Comparison of ENCODE assay signal across 18 cellular contexts in genomic region chr11:61910473-61911123, GRCh38. TPM values are rescaled to one million over a fixed set of nuclear protein-coding genes. Genes with fewer than 3 reads are reported as not detected.
A peak's percentile ranks its signal among the peaks of the same experiment; 100 is the strongest.
DNase-seq lines count a peak whose midpoint lies in the region; ATAC-seq and TF ChIP-seq lines count a peak whose summit lies in the region.
"Had no signal": no experiment of that assay in that cellular context is flagged by ENCODE, and none has a peak within 500 bp of the region (broad histone marks: within the 10 kb centered on the region; RNA-seq: fewer than 3 reads in every experiment).

No MANE protein-coding gene starts in this region.

- H3K9ac ChIP-seq in PC-3 (ENCODE audit: low read length) = no peak overlapping the region

- no peaks in the 10 kb centered on the region for H4K20me1 ChIP-seq in PC-3 (ENCODE audit: low read length)

- no peak for DNase-seq in PC-3
- DNase-seq in esophagus muscularis mucosa (ENCODE audit: extremely low spot score) = no peak
- DNase-seq in lower lobe of right lung = peak; percentile 13
- DNase-seq in spleen = peak; percentile 63
- DNase-seq in activated naive CD4-positive, alpha-beta T cell (lab: John Stamatoyannopoulos, UW) = no peak
- DNase-seq: activated CD4-positive, alpha-beta T cell treated with anti-CD3 and anti-CD28 coated beads, Interleukin-2, amount 50 U/mL, for 48 hours; activated CD4-positive, CD25-positive, alpha-beta regulatory T cell; activated CD8-positive, alpha-beta memory T cell treated with anti-CD3 and anti-CD28 coated beads, Interleukin-2, amount 50 U/mL, for 48 hours; activated effector memory CD4-positive, alpha-beta T cell treated with Interleukin-2 at 50 U/mL for 16 hours; brain microvascular endothelial cell; cortex of kidney; HFFc6; KG1; mammary epithelial cell; NCI-H1694; NCI-H748 treated with DMSO at 0.1 percent for 48 hours had no signal

- H3K79me2 ChIP-seq in PC-3 (ENCODE audit: low read length) = no peaks in the 10 kb centered on the region

- H3K36me3 ChIP-seq in PC-3 (ENCODE audit: low read depth, low read length) = no peaks in the 10 kb centered on the region
- peaks cover 13 to 25% (median 23%) of the 10 kb centered on the region in 4 donors for H3K36me3 ChIP-seq in esophagus muscularis mucosa
- peaks cover 18% of the 10 kb centered on the region for H3K36me3 ChIP-seq in lower lobe of right lung
- peaks cover 0 to 29% (median 10%) of the 10 kb centered on the region in 6 donors for H3K36me3 ChIP-seq in spleen
- H3K36me3 ChIP-seq: brain microvascular endothelial cell had no signal

- H3K4me1 ChIP-seq in PC-3 (ENCODE audit: insufficient read depth, low read length) (no peaks in the 10 kb centered on the region), esophagus muscularis mucosa (peaks cover 11 to 77% (median 73%) of the 10 kb centered on the region in 4 donors), lower lobe of right lung (peaks cover 25% of the 10 kb centered on the region), spleen (peaks cover 0 to 65% (median 38%) of the 10 kb centered on the region in 6 donors)

- H3K9me2 ChIP-seq in PC-3 (replicated peaks; ENCODE audit: low read length) = no peaks in the 10 kb centered on the region

- no peak overlapping the region for H3K4me3 ChIP-seq in PC-3 (ENCODE audit: low read length)
- no peak overlapping the region for H3K4me3 ChIP-seq in esophagus muscularis mucosa
- H3K4me3 ChIP-seq in lower lobe of right lung = no peak overlapping the region
- no peak overlapping the region for H3K4me3 ChIP-seq in spleen

- H3K27me3 ChIP-seq in PC-3 (ENCODE audit: low read length) = no peaks in the 10 kb centered on the region
- H3K27me3 ChIP-seq in esophagus muscularis mucosa = no peaks in the 10 kb centered on the region
- no peaks in the 10 kb centered on the region for H3K27me3 ChIP-seq in lower lobe of right lung (ENCODE audit: low read depth)
- peaks cover 0 to 8% (median 0%) of the 10 kb centered on the region in 7 donors for H3K27me3 ChIP-seq in spleen (replicated peaks in 1 of 7)
- H3K27me3 ChIP-seq: brain microvascular endothelial cell had no signal

- ATAC-seq in PC-3 (no peak), lower lobe of right lung (no peak), GM19035 (IDR thresholded peaks at IDR 0.05; ENCODE audit: unreplicated experiment) (no peak), GM18861 (IDR thresholded peaks at IDR 0.05; ENCODE audit: unreplicated experiment) (no peak)

- CTCF ChIA-PET in PC-3 (lab: Charles Lee) = no interaction called here

- TF ChIP-seq EP300 in esophagus muscularis mucosa (IDR thresholded peaks at IDR 0.05) = no peak

- H3F3A ChIP-seq in PC-3 (ENCODE audit: low read length, unreplicated experiment) = no peaks in the 10 kb centered on the region

- no peaks in the 10 kb centered on the region for H3K9me3 ChIP-seq in PC-3 (ENCODE audit: low read length)
- H3K9me3 ChIP-seq in esophagus muscularis mucosa = no peaks in the 10 kb centered on the region
- H3K9me3 ChIP-seq in lower lobe of right lung = no peaks in the 10 kb centered on the region
- no peaks in the 10 kb centered on the region for H3K9me3 ChIP-seq in spleen

- TF ChIP-seq POLR2A in esophagus muscularis mucosa (IDR thresholded peaks at IDR 0.05; ENCODE audit: low read depth) = no peak
- TF ChIP-seq POLR2A in spleen (IDR thresholded peaks at IDR 0.05) = no peak

- POLR2A ChIA-PET in PC-3 (lab: Charles Lee; ENCODE audit: unreplicated experiment) = no interaction called here

- TF ChIP-seq CTCF in PC-3 (conservative IDR thresholded peaks at IDR 0.05; ENCODE audit: low read depth, low read length) (peak; percentile 15; the same call in 1 of the 2 replicates), esophagus muscularis mucosa (IDR thresholded peaks at IDR 0.05) (no peak), lower lobe of right lung (IDR thresholded peaks at IDR 0.05) (no peak), spleen (IDR thresholded peaks at IDR 0.05 in 8 of 11, conservative IDR thresholded peaks at IDR 0.05 in 3 of 11) (no peak)

- 63% methylated on average over 5 of the region's 5 CpGs for WGBS in esophagus muscularis mucosa
- 76 to 93% (median 80%) methylated on average over 4 to 5 of the region's 5 CpGs for WGBS in spleen, 5 donors

- no peak overlapping the region for H3K4me2 ChIP-seq in PC-3 (ENCODE audit: low read length)

- BruUV-seq in PC-3 (replicated peaks; lab: Mats Ljungman, UMichigan) = no TSS peak

- intact Hi-C loops in PC-3 (cut with micrococcal nuclease) (no loop called here), esophagus muscularis mucosa (cut with DNase I) (no loop called here), lower lobe of right lung (cut with DNase I) (no loop called here), spleen (cut with DNase I; ENCODE audit: low total_unique reads) (no loop called here)

- H3K27ac ChIP-seq in PC-3 (ENCODE audit: low read length) = no peak overlapping the region
- peak overlapping the region in 3 of 4 donors; percentile 23 to 57 (median 33) for H3K27ac ChIP-seq in esophagus muscularis mucosa (replicated peaks in 1 of 4)
- H3K27ac ChIP-seq in lower lobe of right lung = no peak overlapping the region
- H3K27ac ChIP-seq in spleen = peak overlapping the region in 4 of 8 donors; percentile 35 to 73 (median 58)
- H3K27ac ChIP-seq: brain microvascular endothelial cell had no signal

- no peak overlapping the region for H2AFZ ChIP-seq in PC-3 (ENCODE audit: low read length)

RNA-seq across cellular contexts. Expression of gene RAB3IL1, which starts 6.8 kb away (rescaled TPM):
- total RNA-seq in PC-3 (2014; rRNA removed) (6.6 and 7.9 TPM in 2 replicates), esophagus muscularis mucosa (10 to 100 TPM; 14.0 to 31.5 (median 14.2) TPM), lower lobe of right lung (11.4 TPM), spleen (10 to 100 TPM; 34.3 to 57.1 (median 39.5) TPM)
- polyA plus RNA-seq in spleen = 10 to 100 TPM in 2 of 3 donors, 1 to 10 TPM in 1; 6.5 to 17.6 (median 14.1) TPM

RNA-seq across cellular contexts. Expression of gene FADS3, which starts 19.3 kb away (rescaled TPM):
- total RNA-seq in PC-3 (2014; rRNA removed) (67.9 and 119 TPM in 2 replicates), esophagus muscularis mucosa (100 to 1,000 TPM in 1 of 4 donors, 10 to 100 TPM in 3; 42.4 to 103 (median 57.8) TPM), lower lobe of right lung (50.1 TPM), spleen (10 to 100 TPM; 26.3 to 40.8 (median 32.0) TPM)
- polyA plus RNA-seq in spleen = 10 to 100 TPM; 39.3 to 63.6 (median 52.7) TPM

RNA-seq across cellular contexts. Expression of gene BEST1, which starts 39.6 kb away (rescaled TPM):
- total RNA-seq in PC-3 (2014; rRNA removed) = 0.22 TPM in 1 of 2 replicates, not detected in the other
- total RNA-seq in esophagus muscularis mucosa = 1 to 10 TPM; 2.2 to 5.0 (median 4.3) TPM
- total RNA-seq in lower lobe of right lung = 14.1 TPM
- 10 to 100 TPM in 5 of 7 donors, 1 to 10 TPM in 2; 6.8 to 20.4 (median 12.3) TPM for total RNA-seq in spleen
- polyA plus RNA-seq in spleen = 1 to 10 TPM; 2.6 to 4.3 (median 3.0) TPM

RNA-seq across cellular contexts. Expression of gene FTH1, which starts 56.8 kb away (rescaled TPM):
- total RNA-seq in PC-3 (2014; rRNA removed) (1,927 and 1,937 TPM in 2 replicates), esophagus muscularis mucosa (1,000 to 10,000 TPM; 1,795 to 3,027 (median 2,719) TPM), lower lobe of right lung (4,616 TPM), spleen (1,000 to 10,000 TPM; 1,915 to 2,864 (median 2,469) TPM)
- 1,000 to 10,000 TPM; 2,005 to 3,321 (median 2,533) TPM for polyA plus RNA-seq in spleen

Comparison
In these comparisons a context has a peak if more than half of its experiments do, and no peak if none do; other contexts are left out.
1. DNase-seq: peak in lower lobe of right lung (single experiment) and spleen (single experiment); none in PC-3 (single experiment), esophagus muscularis mucosa (single experiment) and activated naive CD4-positive, alpha-beta T cell (0 of 4).
2. H3K27ac ChIP-seq: peak in esophagus muscularis mucosa (3 of 4); none in PC-3 (single experiment) and lower lobe of right lung (single experiment).